ENCODE assay signal across 2 cellular contexts in the genomic region with DNA sequence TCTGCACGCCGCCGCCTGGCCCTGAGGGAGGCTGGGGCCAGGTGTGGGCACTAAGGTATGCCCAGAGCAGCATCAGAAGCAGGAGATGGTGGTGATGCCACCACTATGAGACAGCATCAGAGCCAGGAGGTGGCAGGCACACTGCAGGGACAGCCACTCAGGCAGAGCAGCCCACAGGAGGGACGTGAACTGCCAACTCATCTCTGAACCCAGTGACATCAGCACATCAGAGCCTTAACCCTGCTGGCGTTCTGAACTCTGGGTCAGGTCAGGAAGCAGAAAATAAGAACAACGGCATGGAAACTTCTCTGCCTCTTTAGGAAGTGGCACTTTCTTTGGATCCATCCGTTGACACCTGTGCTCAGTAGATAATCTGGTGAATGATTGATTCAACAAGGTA.
A peak's percentile ranks its signal among the peaks of the same experiment; 100 is the strongest.
TF ChIP-seq lines count a peak whose summit lies in the region.

No MANE protein-coding gene starts in this region.

TF ChIP-seq in GM12891, 5 proteins besides CTCF, POLR2A, EP300 and RAD21:
- no peak for TF ChIP-seq PAX5 (IDR thresholded peaks at IDR 0.05; ENCODE audit: insufficient read depth, low read length, severe bottlenecking)
- no peak for TF ChIP-seq POLR2AphosphoS5 (IDR thresholded peaks at IDR 0.05; ENCODE audit: low read depth, low read length)
- TF ChIP-seq POU2F2 (IDR thresholded peaks at IDR 0.05; ENCODE audit: low read depth, low read length), result no peak
- TF ChIP-seq SPI1 (IDR thresholded peaks at IDR 0.05; ENCODE audit: low read depth, low read length), result no peak
- no peak for TF ChIP-seq TAF1 (IDR thresholded peaks at IDR 0.05; ENCODE audit: low read depth, low read length)

TF ChIP-seq in GM12878, 131 proteins besides CTCF, POLR2A, EP300 and RAD21:
- TF ChIP-seq CREM (IDR thresholded peaks at IDR 0.05; ENCODE audit: low read depth) (peak; percentile 51; the same call in 1 of the 2 replicates), NR2C1 (IDR thresholded peaks at IDR 0.05) (peak; percentile 33; the same call in 1 of the 2 replicates), SPI1 (IDR thresholded peaks at IDR 0.05; ENCODE audit: borderline replicate concordance, insufficient read depth, low read depth, low read length) (no peak), ZNF274 (IDR thresholded peaks at IDR 0.05; ENCODE audit: insufficient read depth, insufficient read length) (no peak), BRCA1 (IDR thresholded peaks at IDR 0.05; ENCODE audit: low read depth, low read length) (no peak), TCF7 (IDR thresholded peaks at IDR 0.05; ENCODE audit: borderline replicate concordance) (no peak), EGR1 (IDR thresholded peaks at IDR 0.05; ENCODE audit: borderline replicate concordance in 1 of 2, low read depth in 2 of 2, low read length in 2 of 2) (no peak), ZNF384 (IDR thresholded peaks at IDR 0.05; ENCODE audit: borderline replicate concordance, low read depth, low read length) (no peak), BHLHE40 (IDR thresholded peaks at IDR 0.05; ENCODE audit: borderline replicate concordance in 1 of 2, low read depth in 2 of 2, low read length in 1 of 2) (0 out of 4 replicates have a peak, but pooled peaks of 1 of the 2 experiments have one; percentile 13), SMAD1 (IDR thresholded peaks at IDR 0.05; ENCODE audit: low read depth, partially characterized antibody) (no peak), ASH2L (IDR thresholded peaks at IDR 0.05; ENCODE audit: borderline replicate concordance, low read depth) (no peak), STAT3 (IDR thresholded peaks at IDR 0.05; ENCODE audit: low read depth, low read length) (no peak), MYC (IDR thresholded peaks at IDR 0.05; ENCODE audit: insufficient read depth, insufficient read length, insufficient replicate concordance, low read length, severe bottlenecking) (no peak), MXI1 (IDR thresholded peaks at IDR 0.05; ENCODE audit: low read depth, low read length) (no peak), RCOR1 (conservative IDR thresholded peaks at IDR 0.05; ENCODE audit: low read depth, low read length) (no peak), IRF3 (IDR thresholded peaks at IDR 0.05) (no peak), NR2F1 (conservative IDR thresholded peaks at IDR 0.05) (peak; percentile 73), BMI1 (IDR thresholded peaks at IDR 0.05; ENCODE audit: borderline replicate concordance) (no peak), YY1 (IDR thresholded peaks at IDR 0.05; ENCODE audit: low read depth, low read length) (no peak), MLLT1 (IDR thresholded peaks at IDR 0.05) (no peak), RAD51 (IDR thresholded peaks at IDR 0.05) (no peak), IKZF2 (IDR thresholded peaks at IDR 0.05) (peak in 1 of 2 experiments; percentile 20; a peak in 1 of 4 replicates), IRF4 (IDR thresholded peaks at IDR 0.05; ENCODE audit: low read depth, low read length) (peak; percentile 91), NFYA (IDR thresholded peaks at IDR 0.05; ENCODE audit: borderline replicate concordance, low read depth, low read length) (no peak), MTA2 (IDR thresholded peaks at IDR 0.05; ENCODE audit: low read depth) (no peak), KDM1A (IDR thresholded peaks at IDR 0.05; ENCODE audit: borderline replicate concordance) (no peak), SP1 (IDR thresholded peaks at IDR 0.05; ENCODE audit: low read depth, low read length) (no peak), CREB1 (IDR thresholded peaks at IDR 0.05; ENCODE audit: low read depth) (peak; percentile 36; the same call in 1 of the 2 replicates), ATF7 (IDR thresholded peaks at IDR 0.05; ENCODE audit: low read depth) (peak; percentile 39; the same call in 1 of the 2 replicates), SMC3 (IDR thresholded peaks at IDR 0.05; ENCODE audit: borderline replicate concordance, low read length) (peak; percentile 34; the same call in 1 of the 2 replicates), ZSCAN29 (IDR thresholded peaks at IDR 0.05) (no peak), NRF1 (conservative IDR thresholded peaks at IDR 0.05; ENCODE audit: low read depth, low read length) (no peak), HDAC2 (IDR thresholded peaks at IDR 0.05) (no peak), TCF12 (IDR thresholded peaks at IDR 0.05; ENCODE audit: low read depth, low read length) (no peak), MYB (IDR thresholded peaks at IDR 0.05; ENCODE audit: borderline replicate concordance, low read depth, low read length) (no peak), RB1 (IDR thresholded peaks at IDR 0.05; ENCODE audit: borderline replicate concordance) (no peak), CEBPB (IDR thresholded peaks at IDR 0.05; ENCODE audit: borderline replicate concordance in 1 of 2, low read depth in 2 of 2, low read length in 2 of 2) (no peak), JUNB (IDR thresholded peaks at IDR 0.05) (peak; percentile 62), IKZF1 (conservative IDR thresholded peaks at IDR 0.05) (peak; percentile 40; the same call in 1 of the 2 replicates), ATF3 (IDR thresholded peaks at IDR 0.05; ENCODE audit: borderline replicate concordance, extremely low read depth, low read depth, low read length) (no peak), HSF1 (IDR thresholded peaks at IDR 0.05; ENCODE audit: low read depth, low read length) (no peak), SMAD5 (IDR thresholded peaks at IDR 0.05; ENCODE audit: low read depth) (no peak), JUND (IDR thresholded peaks at IDR 0.05; ENCODE audit: low read depth, low read length) (no peak)
- TF ChIP-seq, protein P1, sequence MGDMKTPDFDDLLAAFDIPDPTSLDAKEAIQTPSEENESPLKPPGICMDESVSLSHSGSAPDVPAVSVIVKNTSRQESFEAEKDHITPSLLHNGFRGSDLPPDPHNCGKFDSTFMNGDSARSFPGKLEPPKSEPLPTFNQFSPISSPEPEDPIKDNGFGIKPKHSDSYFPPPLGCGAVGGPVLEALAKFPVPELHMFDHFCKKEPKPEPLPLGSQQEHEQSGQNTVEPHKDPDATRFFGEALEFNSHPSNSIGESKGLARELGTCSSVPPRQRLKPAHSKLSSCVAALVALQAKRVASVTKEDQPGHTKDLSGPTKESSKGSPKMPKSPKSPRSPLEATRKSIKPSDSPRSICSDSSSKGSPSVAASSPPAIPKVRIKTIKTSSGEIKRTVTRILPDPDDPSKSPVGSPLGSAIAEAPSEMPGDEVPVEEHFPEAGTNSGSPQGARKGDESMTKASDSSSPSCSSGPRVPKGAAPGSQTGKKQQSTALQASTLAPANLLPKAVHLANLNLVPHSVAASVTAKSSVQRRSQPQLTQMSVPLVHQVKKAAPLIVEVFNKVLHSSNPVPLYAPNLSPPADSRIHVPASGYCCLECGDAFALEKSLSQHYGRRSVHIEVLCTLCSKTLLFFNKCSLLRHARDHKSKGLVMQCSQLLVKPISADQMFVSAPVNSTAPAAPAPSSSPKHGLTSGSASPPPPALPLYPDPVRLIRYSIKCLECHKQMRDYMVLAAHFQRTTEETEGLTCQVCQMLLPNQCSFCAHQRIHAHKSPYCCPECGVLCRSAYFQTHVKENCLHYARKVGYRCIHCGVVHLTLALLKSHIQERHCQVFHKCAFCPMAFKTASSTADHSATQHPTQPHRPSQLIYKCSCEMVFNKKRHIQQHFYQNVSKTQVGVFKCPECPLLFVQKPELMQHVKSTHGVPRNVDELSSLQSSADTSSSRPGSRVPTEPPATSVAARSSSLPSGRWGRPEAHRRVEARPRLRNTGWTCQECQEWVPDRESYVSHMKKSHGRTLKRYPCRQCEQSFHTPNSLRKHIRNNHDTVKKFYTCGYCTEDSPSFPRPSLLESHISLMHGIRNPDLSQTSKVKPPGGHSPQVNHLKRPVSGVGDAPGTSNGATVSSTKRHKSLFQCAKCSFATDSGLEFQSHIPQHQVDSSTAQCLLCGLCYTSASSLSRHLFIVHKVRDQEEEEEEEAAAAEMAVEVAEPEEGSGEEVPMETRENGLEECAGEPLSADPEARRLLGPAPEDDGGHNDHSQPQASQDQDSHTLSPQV (IDR thresholded peaks at IDR 0.05), result no peak
